1 cellular context compared by ENCODE assay signal in the genomic region with DNA sequence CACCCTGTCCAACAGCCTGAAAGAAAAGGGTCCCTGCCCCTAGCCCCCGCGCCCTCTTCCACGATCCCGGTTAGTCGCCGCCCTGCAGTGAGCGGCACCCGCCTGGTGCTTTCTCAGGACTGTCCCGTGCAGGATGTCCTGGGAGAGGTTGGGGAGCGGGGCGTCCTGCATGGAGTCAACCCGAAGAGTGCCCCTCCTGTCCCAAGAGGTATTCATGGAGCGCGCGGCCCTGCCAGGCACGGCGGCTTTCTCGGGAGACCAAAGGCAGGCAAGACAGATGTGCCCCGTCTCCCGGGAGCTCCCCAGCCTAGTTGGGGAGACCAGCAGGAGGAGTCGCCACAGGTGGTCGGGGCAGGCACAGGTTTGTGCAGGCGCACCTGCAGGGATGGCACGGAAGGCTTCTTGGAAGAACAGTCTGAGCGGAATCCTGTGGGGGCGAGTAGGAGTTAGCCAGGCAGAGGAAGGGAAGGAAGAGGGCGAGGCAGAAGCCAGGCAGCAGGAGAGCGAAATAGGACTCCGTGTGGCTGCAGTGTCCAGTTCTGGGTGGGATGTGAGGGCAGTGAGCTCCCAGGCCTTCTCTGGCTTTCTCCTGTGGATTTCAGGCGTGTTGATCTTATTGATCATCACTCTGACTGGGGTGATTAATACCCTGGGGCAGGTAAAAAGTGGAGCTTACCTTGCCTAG.
TF ChIP-seq lines count a peak whose summit lies in the region.

No MANE protein-coding gene starts in this region.

TF ChIP-seq in endothelial cell of umbilical vein, 7 proteins besides CTCF, POLR2A, EP300 and RAD21 (continued from another document):
- TF ChIP-seq, protein P1, sequence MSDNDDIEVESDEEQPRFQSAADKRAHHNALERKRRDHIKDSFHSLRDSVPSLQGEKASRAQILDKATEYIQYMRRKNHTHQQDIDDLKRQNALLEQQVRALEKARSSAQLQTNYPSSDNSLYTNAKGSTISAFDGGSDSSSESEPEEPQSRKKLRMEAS (IDR thresholded peaks at IDR 0.05; ENCODE audit: insufficient read depth, insufficient read length): no peak
- no peak for TF ChIP-seq FOS (IDR thresholded peaks at IDR 0.05; ENCODE audit: borderline replicate concordance, insufficient read depth, low read length)
- no peak for TF ChIP-seq GATA2 (IDR thresholded peaks at IDR 0.05; ENCODE audit: insufficient read depth, insufficient read length, low read depth, low read length)
- no peak for TF ChIP-seq MYC (IDR thresholded peaks at IDR 0.05; ENCODE audit: low read depth, low read length)
- TF ChIP-seq POLR2AphosphoS5 (IDR thresholded peaks at IDR 0.05; ENCODE audit: insufficient read depth, low read depth, low read length): no peak
- TF ChIP-seq EZH2 (IDR thresholded peaks at IDR 0.05; ENCODE audit: borderline replicate concordance, low read depth, low read length, severe bottlenecking): no peak
